Comparison of ENCODE assay signal across 1 cellular context in the genomic region with DNA sequence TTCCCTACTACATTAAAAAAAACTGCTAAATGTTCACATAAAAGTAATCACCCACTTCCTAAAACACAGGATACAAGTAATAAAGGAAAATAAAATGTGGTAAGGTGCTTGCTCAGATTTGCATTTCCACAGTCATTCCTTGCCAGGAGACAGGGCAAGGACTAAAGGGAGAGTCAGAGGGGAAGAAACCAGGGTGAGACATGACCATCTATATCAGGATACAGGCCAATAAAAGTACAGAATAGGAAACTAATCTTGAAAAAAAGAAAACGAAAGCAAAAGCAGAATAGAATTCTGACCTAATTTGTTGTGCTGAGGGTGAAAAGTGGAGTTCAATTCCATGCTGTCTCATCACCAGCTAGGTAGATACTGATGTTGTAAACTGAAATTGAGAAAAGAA.
TF ChIP-seq lines count a peak whose summit lies in the region.

No MANE protein-coding gene starts in this region.

TF ChIP-seq in HepG2, 621 proteins besides CTCF, POLR2A, EP300 and RAD21:
- TF ChIP-seq, protein P1, sequence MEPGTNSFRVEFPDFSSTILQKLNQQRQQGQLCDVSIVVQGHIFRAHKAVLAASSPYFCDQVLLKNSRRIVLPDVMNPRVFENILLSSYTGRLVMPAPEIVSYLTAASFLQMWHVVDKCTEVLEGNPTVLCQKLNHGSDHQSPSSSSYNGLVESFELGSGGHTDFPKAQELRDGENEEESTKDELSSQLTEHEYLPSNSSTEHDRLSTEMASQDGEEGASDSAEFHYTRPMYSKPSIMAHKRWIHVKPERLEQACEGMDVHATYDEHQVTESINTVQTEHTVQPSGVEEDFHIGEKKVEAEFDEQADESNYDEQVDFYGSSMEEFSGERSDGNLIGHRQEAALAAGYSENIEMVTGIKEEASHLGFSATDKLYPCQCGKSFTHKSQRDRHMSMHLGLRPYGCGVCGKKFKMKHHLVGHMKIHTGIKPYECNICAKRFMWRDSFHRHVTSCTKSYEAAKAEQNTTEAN (CRISPR knock-in tag; conservative IDR thresholded peaks at IDR 0.05) = no peak
- no peak for TF ChIP-seq ZSCAN21 (CRISPR knock-in tag; IDR thresholded peaks at IDR 0.05; ENCODE audit: borderline replicate concordance)
- no peak for TF ChIP-seq NFE2 (CRISPR knock-in tag; IDR thresholded peaks at IDR 0.05)
- no peak for TF ChIP-seq ZNF24 (IDR thresholded peaks at IDR 0.05)
- TF ChIP-seq BHLHE40 (IDR thresholded peaks at IDR 0.05; ENCODE audit: low read length) = no peak
- TF ChIP-seq NFIB (CRISPR knock-in tag; IDR thresholded peaks at IDR 0.05; ENCODE audit: borderline replicate concordance) = no peak
- no peak for TF ChIP-seq FIP1L1 (IDR thresholded peaks at IDR 0.05; ENCODE audit: borderline replicate concordance, insufficient read depth, low read depth, low read length)
